Comparison of ENCODE assay signal across 1 cellular context in genomic region chr1:27547220-27548116, GRCh38.
TF ChIP-seq lines count a peak whose summit lies in the region.

No MANE protein-coding gene starts in this region.

TF ChIP-seq in GM23338, 12 proteins besides CTCF, POLR2A, EP300 and RAD21:
- TF ChIP-seq, protein P1, sequence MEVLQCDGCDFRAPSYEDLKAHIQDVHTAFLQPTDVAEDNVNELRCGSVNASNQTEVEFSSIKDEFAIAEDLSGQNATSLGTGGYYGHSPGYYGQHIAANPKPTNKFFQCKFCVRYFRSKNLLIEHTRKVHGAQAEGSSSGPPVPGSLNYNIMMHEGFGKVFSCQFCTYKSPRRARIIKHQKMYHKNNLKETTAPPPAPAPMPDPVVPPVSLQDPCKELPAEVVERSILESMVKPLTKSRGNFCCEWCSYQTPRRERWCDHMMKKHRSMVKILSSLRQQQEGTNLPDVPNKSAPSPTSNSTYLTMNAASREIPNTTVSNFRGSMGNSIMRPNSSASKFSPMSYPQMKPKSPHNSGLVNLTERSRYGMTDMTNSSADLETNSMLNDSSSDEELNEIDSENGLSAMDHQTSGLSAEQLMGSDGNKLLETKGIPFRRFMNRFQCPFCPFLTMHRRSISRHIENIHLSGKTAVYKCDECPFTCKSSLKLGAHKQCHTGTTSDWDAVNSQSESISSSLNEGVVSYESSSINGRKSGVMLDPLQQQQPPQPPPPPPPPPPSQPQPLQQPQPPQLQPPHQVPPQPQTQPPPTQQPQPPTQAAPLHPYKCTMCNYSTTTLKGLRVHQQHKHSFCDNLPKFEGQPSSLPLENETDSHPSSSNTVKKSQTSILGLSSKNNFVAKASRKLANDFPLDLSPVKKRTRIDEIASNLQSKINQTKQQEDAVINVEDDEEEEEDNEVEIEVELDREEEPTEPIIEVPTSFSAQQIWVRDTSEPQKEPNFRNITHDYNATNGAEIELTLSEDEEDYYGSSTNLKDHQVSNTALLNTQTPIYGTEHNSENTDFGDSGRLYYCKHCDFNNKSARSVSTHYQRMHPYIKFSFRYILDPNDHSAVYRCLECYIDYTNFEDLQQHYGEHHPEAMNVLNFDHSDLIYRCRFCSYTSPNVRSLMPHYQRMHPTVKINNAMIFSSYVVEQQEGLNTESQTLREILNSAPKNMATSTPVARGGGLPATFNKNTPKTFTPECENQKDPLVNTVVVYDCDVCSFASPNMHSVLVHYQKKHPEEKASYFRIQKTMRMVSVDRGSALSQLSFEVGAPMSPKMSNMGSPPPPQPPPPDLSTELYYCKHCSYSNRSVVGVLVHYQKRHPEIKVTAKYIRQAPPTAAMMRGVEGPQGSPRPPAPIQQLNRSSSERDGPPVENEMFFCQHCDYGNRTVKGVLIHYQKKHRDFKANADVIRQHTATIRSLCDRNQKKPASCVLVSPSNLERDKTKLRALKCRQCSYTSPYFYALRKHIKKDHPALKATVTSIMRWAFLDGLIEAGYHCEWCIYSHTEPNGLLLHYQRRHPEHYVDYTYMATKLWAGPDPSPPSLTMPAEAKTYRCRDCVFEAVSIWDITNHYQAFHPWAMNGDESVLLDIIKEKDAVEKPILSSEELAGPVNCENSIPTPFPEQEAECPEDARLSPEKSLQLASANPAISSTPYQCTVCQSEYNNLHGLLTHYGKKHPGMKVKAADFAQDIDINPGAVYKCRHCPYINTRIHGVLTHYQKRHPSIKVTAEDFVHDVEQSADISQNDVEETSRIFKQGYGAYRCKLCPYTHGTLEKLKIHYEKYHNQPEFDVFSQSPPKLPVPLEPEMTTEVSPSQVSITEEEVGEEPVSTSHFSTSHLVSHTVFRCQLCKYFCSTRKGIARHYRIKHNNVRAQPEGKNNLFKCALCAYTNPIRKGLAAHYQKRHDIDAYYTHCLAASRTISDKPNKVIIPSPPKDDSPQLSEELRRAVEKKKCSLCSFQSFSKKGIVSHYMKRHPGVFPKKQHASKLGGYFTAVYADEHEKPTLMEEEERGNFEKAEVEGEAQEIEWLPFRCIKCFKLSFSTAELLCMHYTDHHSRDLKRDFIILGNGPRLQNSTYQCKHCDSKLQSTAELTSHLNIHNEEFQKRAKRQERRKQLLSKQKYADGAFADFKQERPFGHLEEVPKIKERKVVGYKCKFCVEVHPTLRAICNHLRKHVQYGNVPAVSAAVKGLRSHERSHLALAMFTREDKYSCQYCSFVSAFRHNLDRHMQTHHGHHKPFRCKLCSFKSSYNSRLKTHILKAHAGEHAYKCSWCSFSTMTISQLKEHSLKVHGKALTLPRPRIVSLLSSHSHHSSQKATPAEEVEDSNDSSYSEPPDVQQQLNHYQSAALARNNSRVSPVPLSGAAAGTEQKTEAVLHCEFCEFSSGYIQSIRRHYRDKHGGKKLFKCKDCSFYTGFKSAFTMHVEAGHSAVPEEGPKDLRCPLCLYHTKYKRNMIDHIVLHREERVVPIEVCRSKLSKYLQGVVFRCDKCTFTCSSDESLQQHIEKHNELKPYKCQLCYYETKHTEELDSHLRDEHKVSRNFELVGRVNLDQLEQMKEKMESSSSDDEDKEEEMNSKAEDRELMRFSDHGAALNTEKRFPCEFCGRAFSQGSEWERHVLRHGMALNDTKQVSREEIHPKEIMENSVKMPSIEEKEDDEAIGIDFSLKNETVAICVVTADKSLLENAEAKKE (CRISPR knock-in tag; IDR thresholded peaks at IDR 0.05): no peak
- no peak for TF ChIP-seq EZH2 (IDR thresholded peaks at IDR 0.05; ENCODE audit: low read depth, unreplicated experiment)
- no peak for TF ChIP-seq POLR2AphosphoS5 (IDR thresholded peaks at IDR 0.05; ENCODE audit: low read depth)
- no peak for TF ChIP-seq CREB1 (CRISPR knock-in tag; IDR thresholded peaks at IDR 0.05; ENCODE audit: low read depth)
- no peak for TF ChIP-seq JUNB (IDR thresholded peaks at IDR 0.05; ENCODE audit: unreplicated experiment)
- TF ChIP-seq STAT1 (IDR thresholded peaks at IDR 0.05; ENCODE audit: unreplicated experiment): no peak
- no peak for TF ChIP-seq ZNF114 (CRISPR knock-in tag; IDR thresholded peaks at IDR 0.05)
- no peak for TF ChIP-seq ZNF331 (CRISPR knock-in tag; IDR thresholded peaks at IDR 0.05; ENCODE audit: low read depth)
- no peak for TF ChIP-seq NANOG (IDR thresholded peaks at IDR 0.05; ENCODE audit: borderline replicate concordance)
- TF ChIP-seq REST (IDR thresholded peaks at IDR 0.05; ENCODE audit: unreplicated experiment): no peak
- TF ChIP-seq EZH2phosphoT487 (IDR thresholded peaks at IDR 0.05; ENCODE audit: unreplicated experiment): no peak
- TF ChIP-seq, protein P2, sequence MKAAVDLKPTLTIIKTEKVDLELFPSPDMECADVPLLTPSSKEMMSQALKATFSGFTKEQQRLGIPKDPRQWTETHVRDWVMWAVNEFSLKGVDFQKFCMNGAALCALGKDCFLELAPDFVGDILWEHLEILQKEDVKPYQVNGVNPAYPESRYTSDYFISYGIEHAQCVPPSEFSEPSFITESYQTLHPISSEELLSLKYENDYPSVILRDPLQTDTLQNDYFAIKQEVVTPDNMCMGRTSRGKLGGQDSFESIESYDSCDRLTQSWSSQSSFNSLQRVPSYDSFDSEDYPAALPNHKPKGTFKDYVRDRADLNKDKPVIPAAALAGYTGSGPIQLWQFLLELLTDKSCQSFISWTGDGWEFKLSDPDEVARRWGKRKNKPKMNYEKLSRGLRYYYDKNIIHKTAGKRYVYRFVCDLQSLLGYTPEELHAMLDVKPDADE (IDR thresholded peaks at IDR 0.05): no peak
